1 cellular context compared by ENCODE assay signal in the genomic region with DNA sequence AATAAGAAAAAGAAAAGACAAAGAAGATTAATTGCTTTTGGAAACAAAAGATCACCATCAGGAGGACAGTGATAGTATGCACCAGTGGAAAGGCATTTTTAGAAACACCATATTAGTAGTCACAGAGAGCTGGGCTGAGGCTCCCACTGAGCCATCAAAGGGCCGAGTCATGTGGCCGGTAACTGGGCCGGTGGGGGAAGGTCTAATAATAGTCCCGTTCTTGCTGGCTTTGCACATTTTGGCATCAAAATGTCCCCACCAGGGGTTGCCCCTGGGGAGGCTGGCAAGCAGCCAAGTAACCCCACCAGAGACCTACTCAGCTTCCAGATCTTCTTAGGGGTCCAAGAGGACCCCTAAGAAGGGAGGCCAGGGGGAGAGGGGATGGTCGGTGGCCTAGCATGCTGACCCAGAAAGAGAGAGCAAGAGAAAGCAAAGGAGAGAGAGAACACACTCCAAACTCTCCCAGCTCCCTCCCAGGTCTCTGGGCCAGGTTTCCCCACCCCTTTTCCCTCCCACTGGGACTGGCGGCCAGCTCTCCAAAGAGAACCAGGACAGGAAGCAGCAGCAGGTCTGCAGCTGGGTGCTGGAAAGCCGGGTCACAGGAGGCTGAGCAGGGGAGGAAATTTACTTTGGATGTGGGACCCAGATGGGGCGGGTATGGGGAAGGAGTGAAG.
A peak's percentile ranks its signal among the peaks of the same experiment; 100 is the strongest.
TF ChIP-seq lines count a peak whose summit lies in the region.

No MANE protein-coding gene starts in this region.

TF ChIP-seq in HEK293, 187 proteins besides CTCF, POLR2A, EP300 and RAD21 (continued from another document):
- TF ChIP-seq, protein P1, sequence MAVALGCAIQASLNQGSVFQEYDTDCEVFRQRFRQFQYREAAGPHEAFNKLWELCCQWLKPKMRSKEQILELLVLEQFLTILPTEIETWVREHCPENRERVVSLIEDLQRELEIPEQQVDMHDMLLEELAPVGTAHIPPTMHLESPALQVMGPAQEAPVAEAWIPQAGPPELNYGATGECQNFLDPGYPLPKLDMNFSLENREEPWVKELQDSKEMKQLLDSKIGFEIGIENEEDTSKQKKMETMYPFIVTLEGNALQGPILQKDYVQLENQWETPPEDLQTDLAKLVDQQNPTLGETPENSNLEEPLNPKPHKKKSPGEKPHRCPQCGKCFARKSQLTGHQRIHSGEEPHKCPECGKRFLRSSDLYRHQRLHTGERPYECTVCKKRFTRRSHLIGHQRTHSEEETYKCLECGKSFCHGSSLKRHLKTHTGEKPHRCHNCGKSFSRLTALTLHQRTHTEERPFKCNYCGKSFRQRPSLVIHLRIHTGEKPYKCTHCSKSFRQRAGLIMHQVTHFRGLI (tag by site-specific recombination; IDR thresholded peaks at IDR 0.05): no peak
- TF ChIP-seq ZEB2 (tag by site-specific recombination; IDR thresholded peaks at IDR 0.05) (no peak), YY1 (tag by site-specific recombination; IDR thresholded peaks at IDR 0.05) (no peak), GLIS2 (tag by site-specific recombination; IDR thresholded peaks at IDR 0.05) (peak; percentile 70), ZNF266 (tag by site-specific recombination; IDR thresholded peaks at IDR 0.05; ENCODE audit: low read depth) (no peak), SCRT2 (tag by site-specific recombination; IDR thresholded peaks at IDR 0.05) (no peak), ZNF423 (tag by site-specific recombination; IDR thresholded peaks at IDR 0.05) (peak; percentile 53; the same call in 1 of the 2 replicates), ZNF521 (tag by site-specific recombination; IDR thresholded peaks at IDR 0.05) (no peak), ZNF549 (tag by site-specific recombination; IDR thresholded peaks at IDR 0.05) (no peak), ZNF677 (tag by site-specific recombination; IDR thresholded peaks at IDR 0.05) (no peak), ZNF335 (tag by site-specific recombination; conservative IDR thresholded peaks at IDR 0.05) (peak; percentile 55; the same call in 1 of the 2 replicates), ZNF510 (tag by site-specific recombination; IDR thresholded peaks at IDR 0.05; ENCODE audit: insufficient replicate concordance) (no peak), ZBTB20 (tag by site-specific recombination; IDR thresholded peaks at IDR 0.05) (no peak), ZNF707 (tag by site-specific recombination; IDR thresholded peaks at IDR 0.05) (no peak), ZNF837 (tag by site-specific recombination; IDR thresholded peaks at IDR 0.05) (no peak), ZNF530 (tag by site-specific recombination; IDR thresholded peaks at IDR 0.05; ENCODE audit: low read depth) (no peak), ZNF561 (tag by site-specific recombination; IDR thresholded peaks at IDR 0.05; ENCODE audit: borderline replicate concordance) (peak; percentile 26; the same call in 1 of the 2 replicates), TRIM28 (IDR thresholded peaks at IDR 0.05; ENCODE audit: borderline replicate concordance, low read length) (peak; percentile 59; the same call in 1 of the 2 replicates), ZNF426 (tag by site-specific recombination; IDR thresholded peaks at IDR 0.05) (no peak), ZNF23 (tag by site-specific recombination; IDR thresholded peaks at IDR 0.05; ENCODE audit: borderline replicate concordance) (no peak), ZNF394 (tag by site-specific recombination; IDR thresholded peaks at IDR 0.05; ENCODE audit: borderline replicate concordance) (no peak), ZNF501 (tag by site-specific recombination; IDR thresholded peaks at IDR 0.05) (no peak), KLF10 (tag by site-specific recombination; IDR thresholded peaks at IDR 0.05) (no peak), ZNF169 (tag by site-specific recombination; IDR thresholded peaks at IDR 0.05) (no peak), ZFHX2 (tag by site-specific recombination; conservative IDR thresholded peaks at IDR 0.05) (no peak), ZNF221 (tag by site-specific recombination; IDR thresholded peaks at IDR 0.05; ENCODE audit: borderline replicate concordance) (no peak), ZNF560 (tag by site-specific recombination; IDR thresholded peaks at IDR 0.05; ENCODE audit: borderline replicate concordance) (no peak), RBAK (tag by site-specific recombination; IDR thresholded peaks at IDR 0.05) (no peak), ZNF629 (tag by site-specific recombination; IDR thresholded peaks at IDR 0.05) (no peak), ZNF585B (tag by site-specific recombination; IDR thresholded peaks at IDR 0.05) (no peak), ZFP41 (tag by site-specific recombination; IDR thresholded peaks at IDR 0.05; ENCODE audit: borderline replicate concordance) (no peak), ZNF776 (tag by site-specific recombination; IDR thresholded peaks at IDR 0.05; ENCODE audit: borderline replicate concordance) (no peak), ZBTB8A (tag by site-specific recombination; IDR thresholded peaks at IDR 0.05) (no peak), ZNF302 (tag by site-specific recombination; IDR thresholded peaks at IDR 0.05; ENCODE audit: low read depth) (no peak), ZNF10 (tag by site-specific recombination; IDR thresholded peaks at IDR 0.05) (no peak)
- TF ChIP-seq, protein P2, sequence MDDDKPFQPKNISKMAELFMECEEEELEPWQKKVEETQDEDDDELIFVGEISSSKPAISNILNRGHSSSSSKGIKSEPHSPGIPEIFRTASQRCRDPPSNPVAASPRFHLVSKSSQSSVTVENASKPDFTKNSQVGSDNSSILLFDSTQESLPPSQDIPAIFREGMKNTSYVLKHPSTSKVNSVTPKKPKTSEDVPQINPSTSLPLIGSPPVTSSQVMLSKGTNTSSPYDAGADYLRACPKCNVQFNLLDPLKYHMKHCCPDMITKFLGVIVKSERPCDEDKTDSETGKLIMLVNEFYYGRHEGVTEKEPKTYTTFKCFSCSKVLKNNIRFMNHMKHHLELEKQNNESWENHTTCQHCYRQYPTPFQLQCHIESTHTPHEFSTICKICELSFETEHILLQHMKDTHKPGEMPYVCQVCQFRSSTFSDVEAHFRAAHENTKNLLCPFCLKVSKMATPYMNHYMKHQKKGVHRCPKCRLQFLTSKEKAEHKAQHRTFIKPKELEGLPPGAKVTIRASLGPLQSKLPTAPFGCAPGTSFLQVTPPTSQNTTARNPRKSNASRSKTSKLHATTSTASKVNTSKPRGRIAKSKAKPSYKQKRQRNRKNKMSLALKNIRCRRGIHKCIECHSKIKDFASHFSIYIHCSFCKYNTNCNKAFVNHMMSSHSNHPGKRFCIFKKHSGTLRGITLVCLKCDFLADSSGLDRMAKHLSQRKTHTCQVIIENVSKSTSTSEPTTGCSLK (tag by site-specific recombination; IDR thresholded peaks at IDR 0.05): no peak
- TF ChIP-seq, protein P3, sequence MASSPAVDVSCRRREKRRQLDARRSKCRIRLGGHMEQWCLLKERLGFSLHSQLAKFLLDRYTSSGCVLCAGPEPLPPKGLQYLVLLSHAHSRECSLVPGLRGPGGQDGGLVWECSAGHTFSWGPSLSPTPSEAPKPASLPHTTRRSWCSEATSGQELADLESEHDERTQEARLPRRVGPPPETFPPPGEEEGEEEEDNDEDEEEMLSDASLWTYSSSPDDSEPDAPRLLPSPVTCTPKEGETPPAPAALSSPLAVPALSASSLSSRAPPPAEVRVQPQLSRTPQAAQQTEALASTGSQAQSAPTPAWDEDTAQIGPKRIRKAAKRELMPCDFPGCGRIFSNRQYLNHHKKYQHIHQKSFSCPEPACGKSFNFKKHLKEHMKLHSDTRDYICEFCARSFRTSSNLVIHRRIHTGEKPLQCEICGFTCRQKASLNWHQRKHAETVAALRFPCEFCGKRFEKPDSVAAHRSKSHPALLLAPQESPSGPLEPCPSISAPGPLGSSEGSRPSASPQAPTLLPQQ (tag by site-specific recombination; IDR thresholded peaks at IDR 0.05): peak; percentile 30; the same call in 1 of the 2 replicates
- TF ChIP-seq, protein P4, sequence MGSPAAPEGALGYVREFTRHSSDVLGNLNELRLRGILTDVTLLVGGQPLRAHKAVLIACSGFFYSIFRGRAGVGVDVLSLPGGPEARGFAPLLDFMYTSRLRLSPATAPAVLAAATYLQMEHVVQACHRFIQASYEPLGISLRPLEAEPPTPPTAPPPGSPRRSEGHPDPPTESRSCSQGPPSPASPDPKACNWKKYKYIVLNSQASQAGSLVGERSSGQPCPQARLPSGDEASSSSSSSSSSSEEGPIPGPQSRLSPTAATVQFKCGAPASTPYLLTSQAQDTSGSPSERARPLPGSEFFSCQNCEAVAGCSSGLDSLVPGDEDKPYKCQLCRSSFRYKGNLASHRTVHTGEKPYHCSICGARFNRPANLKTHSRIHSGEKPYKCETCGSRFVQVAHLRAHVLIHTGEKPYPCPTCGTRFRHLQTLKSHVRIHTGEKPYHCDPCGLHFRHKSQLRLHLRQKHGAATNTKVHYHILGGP (tag by site-specific recombination; IDR thresholded peaks at IDR 0.05): no peak
- TF ChIP-seq, protein P5, sequence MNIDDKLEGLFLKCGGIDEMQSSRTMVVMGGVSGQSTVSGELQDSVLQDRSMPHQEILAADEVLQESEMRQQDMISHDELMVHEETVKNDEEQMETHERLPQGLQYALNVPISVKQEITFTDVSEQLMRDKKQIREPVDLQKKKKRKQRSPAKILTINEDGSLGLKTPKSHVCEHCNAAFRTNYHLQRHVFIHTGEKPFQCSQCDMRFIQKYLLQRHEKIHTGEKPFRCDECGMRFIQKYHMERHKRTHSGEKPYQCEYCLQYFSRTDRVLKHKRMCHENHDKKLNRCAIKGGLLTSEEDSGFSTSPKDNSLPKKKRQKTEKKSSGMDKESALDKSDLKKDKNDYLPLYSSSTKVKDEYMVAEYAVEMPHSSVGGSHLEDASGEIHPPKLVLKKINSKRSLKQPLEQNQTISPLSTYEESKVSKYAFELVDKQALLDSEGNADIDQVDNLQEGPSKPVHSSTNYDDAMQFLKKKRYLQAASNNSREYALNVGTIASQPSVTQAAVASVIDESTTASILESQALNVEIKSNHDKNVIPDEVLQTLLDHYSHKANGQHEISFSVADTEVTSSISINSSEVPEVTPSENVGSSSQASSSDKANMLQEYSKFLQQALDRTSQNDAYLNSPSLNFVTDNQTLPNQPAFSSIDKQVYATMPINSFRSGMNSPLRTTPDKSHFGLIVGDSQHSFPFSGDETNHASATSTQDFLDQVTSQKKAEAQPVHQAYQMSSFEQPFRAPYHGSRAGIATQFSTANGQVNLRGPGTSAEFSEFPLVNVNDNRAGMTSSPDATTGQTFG (tag by site-specific recombination; IDR thresholded peaks at IDR 0.05; ENCODE audit: borderline replicate concordance): no peak
- TF ChIP-seq, protein P6, sequence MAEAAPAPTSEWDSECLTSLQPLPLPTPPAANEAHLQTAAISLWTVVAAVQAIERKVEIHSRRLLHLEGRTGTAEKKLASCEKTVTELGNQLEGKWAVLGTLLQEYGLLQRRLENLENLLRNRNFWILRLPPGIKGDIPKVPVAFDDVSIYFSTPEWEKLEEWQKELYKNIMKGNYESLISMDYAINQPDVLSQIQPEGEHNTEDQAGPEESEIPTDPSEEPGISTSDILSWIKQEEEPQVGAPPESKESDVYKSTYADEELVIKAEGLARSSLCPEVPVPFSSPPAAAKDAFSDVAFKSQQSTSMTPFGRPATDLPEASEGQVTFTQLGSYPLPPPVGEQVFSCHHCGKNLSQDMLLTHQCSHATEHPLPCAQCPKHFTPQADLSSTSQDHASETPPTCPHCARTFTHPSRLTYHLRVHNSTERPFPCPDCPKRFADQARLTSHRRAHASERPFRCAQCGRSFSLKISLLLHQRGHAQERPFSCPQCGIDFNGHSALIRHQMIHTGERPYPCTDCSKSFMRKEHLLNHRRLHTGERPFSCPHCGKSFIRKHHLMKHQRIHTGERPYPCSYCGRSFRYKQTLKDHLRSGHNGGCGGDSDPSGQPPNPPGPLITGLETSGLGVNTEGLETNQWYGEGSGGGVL (tag by site-specific recombination; IDR thresholded peaks at IDR 0.05): peak; percentile 58
- TF ChIP-seq, protein P7, sequence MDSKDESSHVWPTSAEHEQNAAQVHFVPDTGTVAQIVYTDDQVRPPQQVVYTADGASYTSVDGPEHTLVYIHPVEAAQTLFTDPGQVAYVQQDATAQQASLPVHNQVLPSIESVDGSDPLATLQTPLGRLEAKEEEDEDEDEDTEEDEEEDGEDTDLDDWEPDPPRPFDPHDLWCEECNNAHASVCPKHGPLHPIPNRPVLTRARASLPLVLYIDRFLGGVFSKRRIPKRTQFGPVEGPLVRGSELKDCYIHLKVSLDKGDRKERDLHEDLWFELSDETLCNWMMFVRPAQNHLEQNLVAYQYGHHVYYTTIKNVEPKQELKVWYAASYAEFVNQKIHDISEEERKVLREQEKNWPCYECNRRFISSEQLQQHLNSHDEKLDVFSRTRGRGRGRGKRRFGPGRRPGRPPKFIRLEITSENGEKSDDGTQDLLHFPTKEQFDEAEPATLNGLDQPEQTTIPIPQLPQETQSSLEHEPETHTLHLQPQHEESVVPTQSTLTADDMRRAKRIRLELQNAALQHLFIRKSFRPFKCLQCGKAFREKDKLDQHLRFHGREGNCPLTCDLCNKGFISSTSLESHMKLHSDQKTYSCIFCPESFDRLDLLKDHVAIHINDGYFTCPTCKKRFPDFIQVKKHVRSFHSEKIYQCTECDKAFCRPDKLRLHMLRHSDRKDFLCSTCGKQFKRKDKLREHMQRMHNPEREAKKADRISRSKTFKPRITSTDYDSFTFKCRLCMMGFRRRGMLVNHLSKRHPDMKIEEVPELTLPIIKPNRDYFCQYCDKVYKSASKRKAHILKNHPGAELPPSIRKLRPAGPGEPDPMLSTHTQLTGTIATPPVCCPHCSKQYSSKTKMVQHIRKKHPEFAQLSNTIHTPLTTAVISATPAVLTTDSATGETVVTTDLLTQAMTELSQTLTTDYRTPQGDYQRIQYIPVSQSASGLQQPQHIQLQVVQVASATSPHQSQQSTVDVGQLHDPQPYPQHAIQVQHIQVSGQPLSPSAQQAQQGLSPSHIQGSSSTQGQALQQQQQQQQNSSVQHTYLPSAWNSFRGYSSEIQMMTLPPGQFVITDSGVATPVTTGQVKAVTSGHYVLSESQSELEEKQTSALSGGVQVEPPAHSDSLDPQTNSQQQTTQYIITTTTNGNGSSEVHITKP (tag by site-specific recombination; IDR thresholded peaks at IDR 0.05): peak; percentile 40; the same call in 1 of the 2 replicates
- TF ChIP-seq, protein P8, sequence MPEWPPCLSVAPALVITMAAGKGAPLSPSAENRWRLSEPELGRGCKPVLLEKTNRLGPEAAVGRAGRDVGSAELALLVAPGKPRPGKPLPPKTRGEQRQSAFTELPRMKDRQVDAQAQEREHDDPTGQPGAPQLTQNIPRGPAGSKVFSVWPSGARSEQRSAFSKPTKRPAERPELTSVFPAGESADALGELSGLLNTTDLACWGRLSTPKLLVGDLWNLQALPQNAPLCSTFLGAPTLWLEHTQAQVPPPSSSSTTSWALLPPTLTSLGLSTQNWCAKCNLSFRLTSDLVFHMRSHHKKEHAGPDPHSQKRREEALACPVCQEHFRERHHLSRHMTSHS (tag by site-specific recombination; IDR thresholded peaks at IDR 0.05): no peak
